In the genomic region with DNA sequence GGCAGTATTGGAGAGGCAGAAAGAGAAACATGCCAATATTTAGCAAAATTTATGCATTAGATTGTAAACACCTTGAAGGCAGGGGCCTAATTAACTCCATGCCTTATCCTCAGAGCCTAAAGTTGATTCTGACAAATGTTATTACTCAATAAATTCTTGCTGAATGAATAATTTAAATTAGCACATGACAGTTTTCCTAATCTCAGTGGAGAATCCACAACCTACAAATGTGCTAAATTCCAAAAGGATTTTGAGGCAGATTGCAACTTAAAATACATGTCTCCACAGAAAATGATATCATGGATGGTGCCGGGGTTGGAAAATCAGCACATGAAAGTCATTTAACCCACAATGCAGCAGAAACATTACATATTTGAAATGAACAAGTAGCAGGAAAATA, we compare ENCODE assay signal across 33 cellular contexts. TPM values are rescaled to one million over a fixed set of nuclear protein-coding genes. Genes with fewer than 3 reads are reported as not detected.
"Had no signal": no experiment of that assay in that cellular context is flagged by ENCODE, and none has a peak within 500 bp of the region (broad histone marks: within the 10 kb centered on the region; RNA-seq: fewer than 3 reads in every experiment).

No MANE protein-coding gene starts in this region.

- H3K27me3 ChIP-seq: brain microvascular endothelial cell, dorsolateral prefrontal cortex, esophagus muscularis mucosa had no signal

- H3K27ac Mint-ChIP-seq: activated CD4-positive, alpha-beta memory T cell treated with anti-CD3 and anti-CD28 coated beads, Interleukin-2, amount 10 ng/mL, durations not matched to agents 7 days and 5 days; activated CD4-positive, alpha-beta T cell treated with anti-CD3 and anti-CD28 coated beads, Interleukin-2, amount 10 ng/mL, durations not matched to agents 7 days and 5 days; activated naive CD4-positive, alpha-beta T cell treated with anti-CD3 and anti-CD28 coated beads, Interleukin-2, amount 10 ng/mL, durations not matched to agents 7 days and 5 days; activated naive CD4-positive, alpha-beta T cell treated with anti-CD3 and anti-CD28 coated beads, Interleukin-2, amount 50 U/mL, for 72 hours; activated naive CD8-positive, alpha-beta T cell treated with anti-CD3 and anti-CD28 coated beads, Interleukin-2, amount 10 ng/mL, durations not matched to agents 7 days and 5 days; activated T-cell treated with anti-CD3 and anti-CD28 coated beads, Interleukin-2, amount 50 U/mL, for 24 hours; activated T-cell treated with anti-CD3 and anti-CD28 coated beads, Interleukin-2, amount 50 U/mL, for 72 hours; dendritic cell treated with granulocyte-macrophage colony-stimulating factor and Interleukin-4, amounts not matched to agents 40 ng/mL and 50 ng/mL, for 4 days; endodermal cell had no signal

- H3K9me3 Mint-ChIP-seq: activated naive CD4-positive, alpha-beta T cell treated with anti-CD3 and anti-CD28 coated beads, Interleukin-2, amount 10 ng/mL, durations not matched to agents 7 days and 5 days; activated naive CD8-positive, alpha-beta T cell treated with anti-CD3 and anti-CD28 coated beads, Interleukin-2, amount 10 ng/mL, durations not matched to agents 7 days and 5 days; activated T-cell treated with anti-CD3 and anti-CD28 coated beads, Interleukin-2, amount 50 U/mL, for 24 hours had no signal

- DNase-seq: activated CD4-positive, alpha-beta memory T cell treated with anti-CD3 and anti-CD28 coated beads, Interleukin-2, amount 10 ng/mL, durations not matched to agents 7 days and 5 days; activated CD4-positive, alpha-beta T cell treated with anti-CD3 and anti-CD28 coated beads for 1 hour; activated CD4-positive, alpha-beta T cell treated with anti-CD3 and anti-CD28 coated beads for 4 hours; activated CD4-positive, alpha-beta T cell treated with anti-CD3 and anti-CD28 coated beads, Interleukin-2, amount 10 ng/mL, durations not matched to agents 7 days and 5 days; activated CD4-positive, alpha-beta T cell treated with anti-CD3 and anti-CD28 coated beads, Interleukin-2, amount 50 U/mL, for 4 hours; activated CD8-positive, alpha-beta memory T cell treated with anti-CD3 and anti-CD28 coated beads, Interleukin-2, amount 50 U/mL, for 48 hours; activated gamma-delta T cell; activated naive CD4-positive, alpha-beta T cell; activated naive CD4-positive, alpha-beta T cell treated with anti-CD3 and anti-CD28 coated beads, Interleukin-2, amount 10 ng/mL, durations not matched to agents 7 days and 5 days; activated naive CD8-positive, alpha-beta T cell treated with anti-CD3 and anti-CD28 coated beads, Interleukin-2, amount 10 ng/mL, durations not matched to agents 7 days and 5 days; activated T-cell treated with anti-CD3 and anti-CD28 coated beads for 4 hours; activated T-cell treated with anti-CD3 and anti-CD28 coated beads, Interleukin-2, amount 50 U/mL, for 24 hours; activated T-cell treated with anti-CD3 and anti-CD28 coated beads, Interleukin-2, amount 50 U/mL, for 72 hours; amniotic stem cell; anterior cingulate cortex; brain microvascular endothelial cell; dorsolateral prefrontal cortex; effector memory CD4-positive, alpha-beta T cell; endodermal cell; erythroblast; head of caudate nucleus; T-helper 2 cell had no signal

- H3K9me3 ChIP-seq: esophagus muscularis mucosa had no signal

- H3K4me3 ChIP-seq: coronary artery, dorsolateral prefrontal cortex, esophagus muscularis mucosa had no signal

- ATAC-seq: activated naive CD4-positive, alpha-beta T cell treated with anti-CD3 and anti-CD28 coated beads, Interleukin-2, amount 50 U/mL, for 72 hours; activated T-cell treated with anti-CD3 and anti-CD28 coated beads, Interleukin-2, amount 50 U/mL, for 72 hours had no signal

- H3K4me3 Mint-ChIP-seq: activated CD4-positive, alpha-beta memory T cell treated with anti-CD3 and anti-CD28 coated beads, Interleukin-2, amount 10 ng/mL, durations not matched to agents 7 days and 5 days; activated CD4-positive, alpha-beta T cell treated with anti-CD3 and anti-CD28 coated beads, Interleukin-2, amount 10 ng/mL, durations not matched to agents 7 days and 5 days; activated naive CD4-positive, alpha-beta T cell treated with anti-CD3 and anti-CD28 coated beads, Interleukin-2, amount 10 ng/mL, durations not matched to agents 7 days and 5 days; activated naive CD8-positive, alpha-beta T cell treated with anti-CD3 and anti-CD28 coated beads, Interleukin-2, amount 10 ng/mL, durations not matched to agents 7 days and 5 days; activated T-cell treated with anti-CD3 and anti-CD28 coated beads, Interleukin-2, amount 50 U/mL, for 24 hours; activated T-cell treated with anti-CD3 and anti-CD28 coated beads, Interleukin-2, amount 50 U/mL, for 72 hours; central memory CD8-positive, alpha-beta T cell; dendritic cell treated with granulocyte-macrophage colony-stimulating factor and Interleukin-4, amounts not matched to agents 40 ng/mL and 50 ng/mL, for 4 days; endodermal cell had no signal

- H3K36me3 ChIP-seq: brain microvascular endothelial cell, esophagus muscularis mucosa had no signal

- H3K4me1 Mint-ChIP-seq: activated CD4-positive, alpha-beta memory T cell treated with anti-CD3 and anti-CD28 coated beads, Interleukin-2, amount 10 ng/mL, durations not matched to agents 7 days and 5 days; activated CD4-positive, alpha-beta T cell treated with anti-CD3 and anti-CD28 coated beads, Interleukin-2, amount 10 ng/mL, durations not matched to agents 7 days and 5 days; activated naive CD4-positive, alpha-beta T cell treated with anti-CD3 and anti-CD28 coated beads, Interleukin-2, amount 10 ng/mL, durations not matched to agents 7 days and 5 days; activated naive CD8-positive, alpha-beta T cell treated with anti-CD3 and anti-CD28 coated beads, Interleukin-2, amount 10 ng/mL, durations not matched to agents 7 days and 5 days; central memory CD8-positive, alpha-beta T cell; endodermal cell had no signal

- H3K36me3 Mint-ChIP-seq: activated naive CD4-positive, alpha-beta T cell treated with anti-CD3 and anti-CD28 coated beads, Interleukin-2, amount 10 ng/mL, durations not matched to agents 7 days and 5 days; activated naive CD8-positive, alpha-beta T cell treated with anti-CD3 and anti-CD28 coated beads, Interleukin-2, amount 10 ng/mL, durations not matched to agents 7 days and 5 days had no signal

- H3K27me3 Mint-ChIP-seq: central memory CD8-positive, alpha-beta T cell; dendritic cell treated with granulocyte-macrophage colony-stimulating factor and Interleukin-4, amounts not matched to agents 40 ng/mL and 50 ng/mL, for 4 days had no signal

- H3K27ac ChIP-seq: brain microvascular endothelial cell, coronary artery, dorsolateral prefrontal cortex, esophagus muscularis mucosa had no signal

RNA-seq across cellular contexts. Expression of gene NANOGP8, which starts 41.1 kb away (rescaled TPM):
- total RNA-seq: activated CD4-positive, alpha-beta memory T cell treated with anti-CD3 and anti-CD28 coated beads, Interleukin-2, amount 10 ng/mL, durations not matched to agents 7 days and 5 days; activated CD4-positive, alpha-beta T cell treated with anti-CD3 and anti-CD28 coated beads, Interleukin-2, amount 10 ng/mL, durations not matched to agents 7 days and 5 days; activated naive CD4-positive, alpha-beta T cell treated with anti-CD3 and anti-CD28 coated beads, Interleukin-2, amount 50 U/mL, for 72 hours; activated naive CD8-positive, alpha-beta T cell treated with anti-CD3 and anti-CD28 coated beads, Interleukin-2, amount 10 ng/mL, durations not matched to agents 7 days and 5 days; activated T-cell treated with anti-CD3 and anti-CD28 coated beads, Interleukin-2, amount 50 U/mL, for 72 hours; astrocyte; bronchial epithelial cell; cardiac septum; fibroblast of lung; frontal cortex; T-helper 1 cell treated with Interleukin-12 subunit alpha and Interleukin-12 subunit beta and Interleukin-4 antibody, amounts not matched to agents 30 ng/mL and 1 ng/mL, for 36 hours had no signal
- polyA plus RNA-seq: fibroblast of lung had no signal
